ENCODE assay signal across 17 cellular contexts in genomic region chr10:119439922-119440321, GRCh38.
"Had no signal": no experiment of that assay in that cellular context is flagged by ENCODE, and none has a peak within 500 bp of the region (broad histone marks: within the 10 kb centered on the region; RNA-seq: fewer than 3 reads in every experiment).

No MANE protein-coding gene starts in this region.

- H3K27me3 ChIP-seq: ovary, stomach had no signal

- H3K4me3 ChIP-seq: ovary, prostate gland, stomach had no signal

- H3K9me3 ChIP-seq: ovary, prostate gland, stomach had no signal

- ATAC-seq: activated T-cell treated with anti-CD3 and anti-CD28 coated beads, Interleukin-2, amount 50 U/mL, for 4 hours; esophagus mucosa; natural killer cell; stimulated activated memory B cell treated with anti-CD40 and anti-IgM and Interleukin-4, amounts not matched to agents 10 μg/mL and 1 μg/mL and 100 μg/mL, for 72 hours; WTC11 had no signal

- H3K4me1 ChIP-seq: prostate gland had no signal

- H3K36me3 ChIP-seq: ovary, prostate gland had no signal

- H3K27ac ChIP-seq: prostate gland had no signal

- DNase-seq: activated CD4-positive, alpha-beta T cell treated with anti-CD3 and anti-CD28 coated beads, Interleukin-2, amount 50 U/mL, for 4 hours; activated CD8-positive, alpha-beta memory T cell treated with anti-CD3 and anti-CD28 coated beads, Interleukin-2, amount 50 U/mL, for 48 hours; activated naive CD4-positive, alpha-beta T cell; activated T-cell treated with anti-CD3 and anti-CD28 coated beads, Interleukin-2, amount 50 U/mL, for 4 hours; effector memory CD4-positive, alpha-beta T cell; midbrain; natural killer cell; small intestine; stimulated activated CD4-positive, alpha-beta T cell treated with anti-CD3 and anti-CD28 coated beads, Interleukin-15, amount 100 ng/mL, for 24 hours; stomach; T1000; trophoblast cell had no signal
